28 cellular contexts compared by ENCODE assay signal in genomic region chr1:39822146-39822545, GRCh38. TPM values are rescaled to one million over a fixed set of nuclear protein-coding genes. Genes with fewer than 3 reads are reported as not detected.
"Had no signal": no experiment of that assay in that cellular context is flagged by ENCODE, and none has a peak within 500 bp of the region (broad histone marks: within the 10 kb centered on the region; RNA-seq: fewer than 3 reads in every experiment).

No MANE protein-coding gene starts in this region.

- H3K27ac Mint-ChIP-seq: activated CD4-positive, alpha-beta T cell treated with anti-CD3 and anti-CD28 coated beads for 36 hours; activated CD8-positive, alpha-beta memory T cell treated with anti-CD3 and anti-CD28 coated beads, Interleukin-2, amount 10 ng/mL, durations not matched to agents 7 days and 5 days; activated CD8-positive, alpha-beta T cell treated with anti-CD3 and anti-CD28 coated beads, Interleukin-2, amount 10 ng/mL, durations not matched to agents 7 days and 5 days; activated T-cell treated with anti-CD3 and anti-CD28 coated beads, Interleukin-2, amount 50 U/mL, for 72 hours; mesothelial cell of epicardium; nephron progenitor cell; T-helper 2 cell treated with Interferon-gamma antibody and Interleukin-4, amounts not matched to agents 5 μg/mL and 100 μg/mL, for 36 hours had no signal

- H3K36me3 Mint-ChIP-seq: activated CD8-positive, alpha-beta memory T cell treated with anti-CD3 and anti-CD28 coated beads, Interleukin-2, amount 10 ng/mL, durations not matched to agents 7 days and 5 days; activated naive CD4-positive, alpha-beta T cell treated with anti-CD3 and anti-CD28 coated beads, Interleukin-2, amount 50 U/mL, for 72 hours; mesothelial cell of epicardium; naive B cell had no signal

- H3K36me3 ChIP-seq: pancreas, sigmoid colon, tibial nerve had no signal

- H3K9me3 Mint-ChIP-seq: activated naive CD4-positive, alpha-beta T cell treated with anti-CD3 and anti-CD28 coated beads, Interleukin-2, amount 50 U/mL, for 72 hours; activated T-cell treated with anti-CD3 and anti-CD28 coated beads, Interleukin-2, amount 50 U/mL, for 72 hours; effector memory CD8-positive, alpha-beta T cell; mesothelial cell of epicardium; naive B cell; T-helper 2 cell treated with Interferon-gamma antibody and Interleukin-4, amounts not matched to agents 5 μg/mL and 100 μg/mL, for 36 hours had no signal

- DNase-seq: activated CD4-positive, alpha-beta T cell treated with anti-CD3 and anti-CD28 coated beads for 36 hours; activated CD4-positive, CD25-positive, alpha-beta regulatory T cell; activated CD8-positive, alpha-beta memory T cell treated with anti-CD3 and anti-CD28 coated beads, Interleukin-2, amount 10 ng/mL, durations not matched to agents 7 days and 5 days; activated CD8-positive, alpha-beta T cell treated with anti-CD3 and anti-CD28 coated beads, Interleukin-2, amount 10 ng/mL, durations not matched to agents 7 days and 5 days; activated naive CD4-positive, alpha-beta T cell; activated T-cell treated with anti-CD3 and anti-CD28 coated beads, Interleukin-2, amount 50 U/mL, for 72 hours; body of pancreas; cerebellar nuclear complex; effector memory CD8-positive, alpha-beta T cell; foreskin fibroblast; head of caudate nucleus; hypothalamus; naive B cell; nephron progenitor cell; pancreas; psoas muscle; sigmoid colon; stimulated activated CD4-positive, alpha-beta T cell treated with anti-CD3 and anti-CD28 coated beads, Interleukin-2, amount 100 ng/mL, for 24 hours; stimulated activated naive CD4-positive, alpha-beta T cell; T-helper 1 cell had no signal

- H3K9me3 ChIP-seq: body of pancreas, pancreas, psoas muscle, sigmoid colon, tibial nerve had no signal

- H3K4me2 ChIP-seq: smooth muscle cell had no signal

- H3K4me3 Mint-ChIP-seq: activated CD4-positive, alpha-beta T cell treated with anti-CD3 and anti-CD28 coated beads for 36 hours; activated CD8-positive, alpha-beta memory T cell treated with anti-CD3 and anti-CD28 coated beads, Interleukin-2, amount 10 ng/mL, durations not matched to agents 7 days and 5 days; activated CD8-positive, alpha-beta T cell treated with anti-CD3 and anti-CD28 coated beads, Interleukin-2, amount 10 ng/mL, durations not matched to agents 7 days and 5 days; activated T-cell treated with anti-CD3 and anti-CD28 coated beads, Interleukin-2, amount 50 U/mL, for 72 hours; effector memory CD8-positive, alpha-beta T cell; mesothelial cell of epicardium; nephron progenitor cell; T-helper 2 cell treated with Interferon-gamma antibody and Interleukin-4, amounts not matched to agents 5 μg/mL and 100 μg/mL, for 36 hours had no signal

- H3K27ac ChIP-seq: body of pancreas, coronary artery, pancreas, psoas muscle, sigmoid colon, tibial nerve had no signal

- H3K4me1 ChIP-seq: pancreas, psoas muscle, sigmoid colon, tibial nerve had no signal

- H3K4me3 ChIP-seq: body of pancreas, coronary artery, pancreas, psoas muscle, sigmoid colon, smooth muscle cell, tibial nerve had no signal

- H3K27me3 ChIP-seq: body of pancreas, pancreas, tibial nerve had no signal

- ATAC-seq: activated CD4-positive, alpha-beta T cell treated with anti-CD3 and anti-CD28 coated beads for 36 hours; activated CD8-positive, alpha-beta memory T cell treated with anti-CD3 and anti-CD28 coated beads, Interleukin-2, amount 10 ng/mL, durations not matched to agents 7 days and 5 days; activated CD8-positive, alpha-beta T cell treated with anti-CD3 and anti-CD28 coated beads, Interleukin-2, amount 10 ng/mL, durations not matched to agents 7 days and 5 days; activated naive CD4-positive, alpha-beta T cell treated with anti-CD3 and anti-CD28 coated beads, Interleukin-2, amount 50 U/mL, for 72 hours; activated T-cell treated with anti-CD3 and anti-CD28 coated beads, Interleukin-2, amount 50 U/mL, for 72 hours; body of pancreas; effector memory CD8-positive, alpha-beta T cell; pancreas; psoas muscle had no signal

RNA-seq across cellular contexts. Expression of gene BMP8B, which starts 33.5 kb away (rescaled TPM):
- total RNA-seq: fibroblast of lung, smooth muscle cell had no signal
- polyA plus RNA-seq: endothelial cell of umbilical vein had no signal

RNA-seq across cellular contexts. Expression of gene OXCT2, which starts 51.0 kb away (rescaled TPM):
- total RNA-seq: smooth muscle cell had no signal
- polyA plus RNA-seq: smooth muscle cell had no signal
